8 cellular contexts compared by ENCODE assay signal in the genomic region with DNA sequence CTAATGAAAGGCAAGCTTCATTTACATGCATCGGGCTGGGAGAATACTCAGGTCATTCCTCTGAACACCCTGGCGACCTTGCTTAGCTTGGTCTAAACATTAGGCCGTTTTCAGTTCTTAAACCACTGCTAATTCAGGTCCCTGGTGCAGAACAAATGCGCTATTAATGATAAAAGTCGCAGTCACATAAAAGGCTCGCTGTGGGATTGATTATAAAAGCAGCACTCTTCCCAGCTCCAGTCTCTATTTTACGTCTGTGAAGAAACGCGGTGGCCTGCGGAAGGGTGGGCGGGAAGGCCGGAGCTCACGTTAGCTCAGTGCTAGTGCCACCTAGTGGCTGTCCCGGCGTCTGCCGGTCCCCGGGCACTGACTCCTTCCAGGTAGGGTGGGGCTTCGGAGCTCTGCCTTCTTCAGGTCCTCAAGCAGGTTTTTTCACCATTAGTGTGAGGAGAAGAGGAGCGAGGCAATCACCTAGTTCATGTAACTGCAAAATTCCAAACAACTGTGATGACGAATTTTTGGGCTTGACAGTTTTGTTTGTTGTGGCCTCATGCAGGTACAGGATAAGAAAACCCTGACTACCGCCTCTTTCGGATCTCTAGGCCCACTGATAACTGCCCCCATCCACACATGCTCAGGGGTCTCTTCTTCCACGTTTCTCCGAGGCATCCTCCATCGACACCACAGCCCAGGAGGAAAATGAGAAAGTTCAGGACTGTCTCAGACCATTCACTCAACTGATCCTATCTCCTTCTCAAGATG.
DNase-seq lines count a peak whose midpoint lies in the region; ATAC-seq and TF ChIP-seq lines count a peak whose summit lies in the region.

No MANE protein-coding gene starts in this region.

- H3K9me3 ChIP-seq in NT2/D1 (ENCODE audit: insufficient read depth, low read length) = peaks cover 27% of the 10 kb centered on the region
- no peaks in the 10 kb centered on the region for H3K9me3 ChIP-seq in muscle layer of duodenum (ENCODE audit: control insufficient read depth in 1 of 2, low read length in 2 of 2)

- TF ChIP-seq CTCF in epithelial cell of proximal tubule (conservative IDR thresholded peaks at IDR 0.05; ENCODE audit: low read depth, low read length) = peak; percentile 97

- ATAC-seq in HG03103 (IDR thresholded peaks at IDR 0.05; ENCODE audit: low read depth, unreplicated experiment) (peak; percentile 47), GM18861 (IDR thresholded peaks at IDR 0.05; ENCODE audit: unreplicated experiment) (no peak)

- peaks cover 12% of the 10 kb centered on the region for H3K27me3 ChIP-seq in NT2/D1 (ENCODE audit: insufficient read depth, insufficient read length)
- H3K27me3 ChIP-seq in muscle layer of duodenum (ENCODE audit: low read depth, low read length) = no peaks in the 10 kb centered on the region

- H3K4me3 ChIP-seq in NT2/D1 (ENCODE audit: insufficient read length, low read depth) (no peak overlapping the region), epithelial cell of proximal tubule (ENCODE audit: low read depth, low read length) (peak overlapping the region; percentile 49), muscle layer of duodenum (ENCODE audit: low read depth in 1 of 2, low read length in 2 of 2) (peak overlapping the region; percentile 46 to 49)

- H3K27ac ChIP-seq in muscle layer of duodenum (ENCODE audit: low read length) = no peak overlapping the region

- no peak overlapping the region for H3K9ac ChIP-seq in NT2/D1 (ENCODE audit: insufficient read length, low read depth)

- H3K4me1 ChIP-seq in NT2/D1 (ENCODE audit: insufficient read depth, insufficient read length) (peaks cover 3% of the 10 kb centered on the region), muscle layer of duodenum (ENCODE audit: control insufficient read depth in 1 of 2, insufficient read depth in 2 of 2, low read length in 2 of 2) (peaks cover 0 to 10% of the 10 kb centered on the region in 2 donors)

- DNase-seq in GDM1 (lab: John Stamatoyannopoulos, UW) = peak; percentile 24
- peak; percentile 84 for DNase-seq in NT2/D1 (ENCODE audit: low read depth, low spot score)
- DNase-seq in activated T-cell treated with anti-CD3 and anti-CD28 coated beads for 1 hour (ENCODE audit: low read depth) = peak; percentile 43
- DNase-seq in epithelial cell of proximal tubule (ENCODE audit: low read depth) = no peak
- peak; percentile 89 for DNase-seq in stimulated activated CD8-positive, alpha-beta memory T cell treated with anti-CD3 and anti-CD28 coated beads, Interleukin-4, amount 100 ng/mL, for 48 hours

- H3K36me3 ChIP-seq in NT2/D1 (ENCODE audit: insufficient read depth, insufficient read length, low read length) = no peaks in the 10 kb centered on the region
- H3K36me3 ChIP-seq in muscle layer of duodenum (ENCODE audit: control insufficient read depth in 1 of 2, insufficient read depth in 2 of 2, low read length in 2 of 2) = no peaks in the 10 kb centered on the region
